ENCODE assay signal across 8 cellular contexts in genomic region chr1:47175227-47175934, GRCh38. TPM values are rescaled to one million over a fixed set of nuclear protein-coding genes. Genes with fewer than 3 reads are reported as not detected.
A peak's percentile ranks its signal among the peaks of the same experiment; 100 is the strongest.
DNase-seq lines count a peak whose midpoint lies in the region; ATAC-seq and TF ChIP-seq lines count a peak whose summit lies in the region.

No MANE protein-coding gene starts in this region.

- 21% methylated on average over 11 of the region's 11 CpGs for WGBS in smooth muscle cell (ENCODE audit: low lambda C conversion rate)

- peaks cover 54% of the 10 kb centered on the region for H3K27me3 Mint-ChIP-seq in CD4-positive, alpha-beta T cell
- peaks cover 19% of the 10 kb centered on the region for H3K27me3 Mint-ChIP-seq in brain

- H3K4me2 ChIP-seq in Loucy (ENCODE audit: low read depth, low read length, poor library complexity, severe bottlenecking) (peak overlapping the region; percentile 29), smooth muscle cell (no peak overlapping the region)

- H3K27ac ChIP-seq in CD4-positive, alpha-beta T cell (ENCODE audit: low read depth, low read length) = no peak overlapping the region
- H3K27ac ChIP-seq in smooth muscle cell (ENCODE audit: low read depth) = no peak overlapping the region

- H4K20me1 ChIP-seq in Loucy (ENCODE audit: insufficient read depth, low read length, poor library complexity, severe bottlenecking) = no peaks in the 10 kb centered on the region
- H4K20me1 ChIP-seq in smooth muscle cell (ENCODE audit: low read depth) = no peaks in the 10 kb centered on the region

- TF ChIP-seq CTCF in CD4-positive, alpha-beta T cell (IDR thresholded peaks at IDR 0.05) = peak; percentile 94
- TF ChIP-seq CTCF in Loucy (conservative IDR thresholded peaks at IDR 0.05; ENCODE audit: low read length) (peak; percentile 92), brain (conservative IDR thresholded peaks at IDR 0.05) (peak; percentile 81 to 89), smooth muscle cell (IDR thresholded peaks at IDR 0.05; ENCODE audit: borderline replicate concordance, insufficient read depth, poor library complexity, severe bottlenecking) (peak; percentile 78)

- no peaks in the 10 kb centered on the region for H3K36me3 Mint-ChIP-seq in CD4-positive, alpha-beta T cell (ENCODE audit: low read depth)
- H3K36me3 Mint-ChIP-seq in brain = no peaks in the 10 kb centered on the region

- H3K4me3 ChIP-seq in Loucy (ENCODE audit: low read length, poor library complexity, severe bottlenecking) (no peak overlapping the region), smooth muscle cell (no peak overlapping the region)

- H3K36me3 ChIP-seq in Loucy (ENCODE audit: insufficient read depth, low read length) (no peaks in the 10 kb centered on the region), smooth muscle cell (ENCODE audit: low read depth) (no peaks in the 10 kb centered on the region)

- H3K4me1 Mint-ChIP-seq in CD4-positive, alpha-beta T cell (ENCODE audit: low read depth) = peaks cover 15% of the 10 kb centered on the region
- H3K4me1 Mint-ChIP-seq in brain = peaks cover 18% of the 10 kb centered on the region

- H2AFZ ChIP-seq in Loucy (ENCODE audit: low read length) = peak overlapping the region; percentile 44; the same call in 1 of the 2 replicates
- H2AFZ ChIP-seq in smooth muscle cell (ENCODE audit: low read depth) = no peak overlapping the region

- no peak overlapping the region for H3K27ac Mint-ChIP-seq in CD4-positive, alpha-beta T cell
- peak overlapping the region in 1 of 5 experiments; percentile 66 for H3K27ac Mint-ChIP-seq in brain

- H3K9me3 Mint-ChIP-seq in CD4-positive, alpha-beta T cell = no peaks in the 10 kb centered on the region
- H3K9me3 Mint-ChIP-seq in brain = peaks cover 0 to 3% (median 3%) of the 10 kb centered on the region in 5 experiments

- H3K79me2 ChIP-seq in Loucy (ENCODE audit: insufficient read depth, low read length) (no peaks in the 10 kb centered on the region), smooth muscle cell (ENCODE audit: low read depth) (no peaks in the 10 kb centered on the region)

- no peaks in the 10 kb centered on the region for H3K9me2 ChIP-seq in Loucy (replicated peaks; ENCODE audit: low read depth, low read length)

- H3K9ac ChIP-seq in Loucy (ENCODE audit: low read depth, low read length, poor library complexity, severe bottlenecking) (no peak overlapping the region), smooth muscle cell (ENCODE audit: low read depth) (no peak overlapping the region)

- no peak overlapping the region for H3K4me3 Mint-ChIP-seq in CD4-positive, alpha-beta T cell
- peak overlapping the region in 4 of 5 experiments; percentile 48 to 66 (median 60) for H3K4me3 Mint-ChIP-seq in brain

- CTCF ChIA-PET in CD4-positive, alpha-beta T cell (lab: Charles Lee) = interaction anchor here (1.1 kb wide), 1 partner anchor 12 kb away, joined by 3 read pairs; no protein-coding TSS in a partner anchor

- DNase-seq in CD4-positive, alpha-beta T cell = peak in 5 of 10 experiments; percentile 10 to 25 (median 23)
- DNase-seq in SKM-1 treated with dmso at 0.1 percent for 144 hours (lab: John Stamatoyannopoulos, UW; ENCODE audit: unreplicated experiment) (peak; percentile 72), iPS DF 4.7 (ENCODE audit: extremely low read depth, low spot score) (peak; percentile 60), smooth muscle cell (lab: John Stamatoyannopoulos, UW; ENCODE audit: unreplicated experiment) (no peak), cortex of kidney (lab: John Stamatoyannopoulos, UW) (no peak)

- H3K4me1 ChIP-seq in Loucy (ENCODE audit: insufficient read depth, low read length, poor library complexity, severe bottlenecking) = peaks cover 12% of the 10 kb centered on the region
- no peaks in the 10 kb centered on the region for H3K4me1 ChIP-seq in smooth muscle cell (ENCODE audit: low read depth)

- peak; percentile 73 for ATAC-seq in CD4-positive, alpha-beta T cell (ENCODE audit: poor library complexity)
- ATAC-seq in GM19351 (IDR thresholded peaks at IDR 0.05; ENCODE audit: unreplicated experiment) = peak; percentile 52

- POLR2A ChIA-PET in CD4-positive, alpha-beta T cell (lab: Charles Lee) = no interaction called here

- no peaks in the 10 kb centered on the region for H3F3A ChIP-seq in Loucy (ENCODE audit: low read depth)
- H3F3A ChIP-seq in smooth muscle cell (ENCODE audit: low read depth) = peaks cover 7% of the 10 kb centered on the region

- peaks cover 1% of the 10 kb centered on the region for H3K27me3 ChIP-seq in CD4-positive, alpha-beta T cell (ENCODE audit: control insufficient read depth, insufficient read depth, low read length)
- H3K27me3 ChIP-seq in Loucy (ENCODE audit: insufficient read depth, low read length, poor library complexity, severe bottlenecking) (no peaks in the 10 kb centered on the region), smooth muscle cell (ENCODE audit: low read depth) (no peaks in the 10 kb centered on the region)

- intact Hi-C loops in CD4-positive, alpha-beta T cell (cut with DNase I, micrococcal nuclease) = loop anchor here in 1 of 2 experiments (5.0 kb wide), 1 partner anchor 537 kb away; no protein-coding TSS in a partner anchor

- H3K9me3 ChIP-seq in CD4-positive, alpha-beta T cell (ENCODE audit: control insufficient read depth, low read length) = peaks cover 8% of the 10 kb centered on the region
- H3K9me3 ChIP-seq in Loucy (ENCODE audit: insufficient read depth, low read depth, low read length) (no peaks in the 10 kb centered on the region), smooth muscle cell (replicated peaks; ENCODE audit: low read depth) (no peaks in the 10 kb centered on the region)

RNA-seq across cellular contexts. Expression of gene PDZK1IP1, which starts 14.5 kb away (rescaled TPM):
- total RNA-seq in CD4-positive, alpha-beta T cell = not detected
- polyA plus RNA-seq in brain (ENCODE audit: insufficient read depth, low read depth, low replicate concordance) = not detected
- not detected in 2 replicates for total RNA-seq in smooth muscle cell
- polyA plus RNA-seq in smooth muscle cell = not detected in 2 replicates

RNA-seq across cellular contexts. Expression of gene CYP4A22, which starts 38.1 kb away (rescaled TPM):
- not detected for total RNA-seq in CD4-positive, alpha-beta T cell
- polyA plus RNA-seq in brain (ENCODE audit: insufficient read depth, low read depth, low replicate concordance) (not detected), smooth muscle cell (not detected in 2 replicates)
- total RNA-seq in smooth muscle cell = not detected in 2 replicates

RNA-seq across cellular contexts. Expression of gene TAL1, which starts 56.6 kb away (rescaled TPM):
- total RNA-seq in CD4-positive, alpha-beta T cell = not detected
- polyA plus RNA-seq in brain (ENCODE audit: insufficient read depth, low read depth, low replicate concordance) (0.59 TPM), smooth muscle cell (not detected in 2 replicates)
- total RNA-seq in smooth muscle cell = not detected in 2 replicates

Comparison
In these comparisons a context has a peak if more than half of its experiments do, and no peak if none do; other contexts are left out.
1. DNase-seq: peak in SKM-1 treated with dmso at 0.1 percent for 144 hours (single experiment) and iPS DF 4.7 (single experiment); none in smooth muscle cell (single experiment) and cortex of kidney (single experiment).
2. Peak in every context shown above with its lines, with median percentiles within 50 percentile points of each other: CTCF ChIP-seq.